ENCODE assay signal across 8 cellular contexts in genomic region chr19:37172368-37173366, GRCh38. TPM values are rescaled to one million over a fixed set of nuclear protein-coding genes. Genes with fewer than 3 reads are reported as not detected.
DNase-seq lines count a peak whose midpoint lies in the region; ATAC-seq, FAIRE-seq and TF ChIP-seq lines count a peak whose summit lies in the region.

Gene ZNF585A (minus strand): TSS chr19:37172695. CDS start chr19:37169910, 2,785 bp downstream.

- H3K9me3 ChIP-seq in AG04450 (ENCODE audit: control insufficient read depth, insufficient read depth, low read length), result peaks cover 14% of the 10 kb centered on the region
- peaks cover 0 to 84% (median 57%) of the 10 kb centered on the region in 8 donors for H3K9me3 ChIP-seq in spleen

- WGBS in spleen, 5 donors, result 5 to 10% (median 6%) methylated on average over 23 to 30 of the region's 30 CpGs

- CTCF ChIA-PET in AG04450 (lab: Charles Lee), result interaction anchor here (0.7 kb wide), 1 partner anchor 10 kb away, joined by 3 read pairs; no protein-coding TSS in a partner anchor

- intact Hi-C loops in spleen (cut with DNase I; ENCODE audit: low total_unique reads), result no loop called here

- POLR2A ChIA-PET in AG04450 (lab: Yijun Ruan, JAX), result interaction anchor here (1.0 kb wide), 1 partner anchor 322 kb away, joined by 3 read pairs; no protein-coding TSS in a partner anchor

- peaks cover 19 to 31% (median 27%) of the 10 kb centered on the region in 6 donors for H3K36me3 ChIP-seq in spleen

- no peak for TF ChIP-seq POLR2A in spleen (IDR thresholded peaks at IDR 0.05)

- peak within 1 kb of the TSS; percentile 47 for H3K27ac ChIP-seq in AG04450 (ENCODE audit: low read depth, low read length)
- peak within 1 kb of the TSS; percentile 58 to 92 (median 86) for H3K27ac ChIP-seq in spleen

- H3K27me3 ChIP-seq in AG04450 (ENCODE audit: control insufficient read depth, insufficient read depth, low read length) (no peaks in the 10 kb centered on the region), spleen (replicated peaks in 1 of 7) (no peaks in the 10 kb centered on the region)

- ATAC-seq in GM18909 (IDR thresholded peaks at IDR 0.05; ENCODE audit: poor library complexity, unreplicated experiment) (peak; percentile 97), HG03159 (IDR thresholded peaks at IDR 0.05; ENCODE audit: unreplicated experiment) (peak; percentile 99)
- peak; percentile 100 for ATAC-seq in activated CD4-positive, CD25-positive, alpha-beta regulatory T cell treated with anti-CD3 and anti-CD28 coated beads, Interleukin-2, amount 50 U/mL, for 24 hours

- H3K4me1 ChIP-seq in spleen, result peaks cover 3 to 18% (median 13%) of the 10 kb centered on the region in 6 donors

- peak; percentile 47 for TF ChIP-seq CTCF in AG04450 (IDR thresholded peaks at IDR 0.05; ENCODE audit: low read depth, low read length)
- TF ChIP-seq CTCF in spleen (IDR thresholded peaks at IDR 0.05 in 8 of 11, conservative IDR thresholded peaks at IDR 0.05 in 3 of 11), result peak in 8 of 11 experiments; percentile 27 to 58 (median 42)

- peak; percentile 100 for FAIRE-seq in islet of Langerhans (lab: Jason Lieb, UNC)

- H3K4me3 ChIP-seq in AG04450 (ENCODE audit: low read depth, low read length) (peak within 1 kb of the TSS; percentile 85), spleen (peak within 1 kb of the TSS; percentile 52 to 81 (median 62))

- DNase-seq in AG04450 (ENCODE audit: low read depth, low spot score), result peak; percentile 94
- peak; percentile 100 for DNase-seq in NCI-H2227 (lab: John Stamatoyannopoulos, UW; ENCODE audit: unreplicated experiment)
- DNase-seq in cerebellar cortex (ENCODE audit: low spot score), result peak; percentile 99
- DNase-seq in spleen, result peak; percentile 96

RNA-seq across cellular contexts. Expression of gene ZNF585A, which starts in this region (rescaled TPM):
- polyA plus RNA-seq in AG04450 (2011; rRNA removed), result 13.9 and 16.2 TPM in 2 replicates
- 5.3 and 5.4 TPM in 2 replicates for polyA minus RNA-seq in AG04450 (2011; rRNA and poly(A)+ RNA removed)
- total RNA-seq in spleen, result 10 to 100 TPM in 6 of 7 donors, 1 to 10 TPM in 1; 8.3 to 16.7 (median 14.6) TPM
- 10 to 100 TPM; 17.7 to 29.9 (median 22.6) TPM for polyA plus RNA-seq in spleen

Comparison
In these comparisons a context has a peak if more than half of its experiments do, and no peak if none do; other contexts are left out.
1. Peak in every context shown above with its lines: DNase-seq, ATAC-seq, H3K4me3 ChIP-seq and H3K27ac ChIP-seq.